1 cellular context compared by ENCODE assay signal in genomic region chr4:10107111-10108091, GRCh38.
TF ChIP-seq lines count a peak whose summit lies in the region.

No MANE protein-coding gene starts in this region.

TF ChIP-seq in A549, 52 proteins besides CTCF, POLR2A, EP300 and RAD21 (continued from another document):
- TF ChIP-seq HMGXB4 (CRISPR knock-in tag; IDR thresholded peaks at IDR 0.05; ENCODE audit: borderline replicate concordance): no peak
